In the genomic region with DNA sequence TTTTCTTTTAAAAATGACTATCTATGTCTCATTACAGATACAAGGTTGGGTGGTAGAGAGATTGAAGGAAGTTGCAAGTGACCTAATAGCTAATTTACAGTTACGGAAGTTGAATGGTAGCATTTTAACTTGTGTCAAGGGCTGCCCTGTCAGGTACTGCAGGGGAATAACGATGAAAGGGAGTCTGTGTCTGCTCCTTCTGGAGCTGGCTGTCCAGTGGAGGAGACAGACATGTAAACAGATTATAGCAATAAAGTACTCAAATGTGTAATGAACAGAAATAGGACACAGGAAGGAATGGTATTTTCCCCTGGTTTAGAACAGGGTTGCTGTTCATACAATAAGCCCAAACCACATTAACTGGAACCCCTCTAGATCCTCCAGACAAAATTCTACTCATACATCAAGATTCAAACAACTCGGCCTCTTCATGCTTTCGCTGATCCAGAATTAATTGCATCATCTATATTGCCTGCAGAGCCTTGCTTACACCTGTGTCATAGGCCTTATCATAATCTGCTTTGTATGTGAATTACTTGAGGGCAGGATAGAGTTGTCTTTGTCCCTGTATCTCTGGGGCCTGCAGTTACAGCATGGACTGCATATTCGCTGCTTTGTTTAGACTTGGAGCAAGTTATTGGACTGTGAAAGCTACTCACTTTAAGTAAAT, we compare ENCODE assay signal across 20 cellular contexts.
"Had no signal": no experiment of that assay in that cellular context is flagged by ENCODE, and none has a peak within 500 bp of the region (broad histone marks: within the 10 kb centered on the region; RNA-seq: fewer than 3 reads in every experiment).

No MANE protein-coding gene starts in this region.

- H3K9me3 Mint-ChIP-seq: activated CD8-positive, alpha-beta T cell treated with anti-CD3 and anti-CD28 coated beads for 36 hours; activated naive CD8-positive, alpha-beta T cell treated with anti-CD3 and anti-CD28 coated beads, Interleukin-2, amount 50 U/mL, for 24 hours; dendritic cell treated with granulocyte-macrophage colony-stimulating factor and Interleukin-4, amounts not matched to agents 40 ng/mL and 50 ng/mL, for 4 days; neural crest cell; stimulated activated naive B cell treated with anti-CD40 and anti-IgM and Interleukin-4, amounts not matched to agents 10 μg/mL and 1 μg/mL and 100 μg/mL, for 72 hours had no signal

- H3K4me3 ChIP-seq: left lung, lung, transverse colon, vagina had no signal

- H3K27me3 ChIP-seq: left lung, transverse colon, vagina had no signal

- H3K36me3 ChIP-seq: left lung, transverse colon, vagina had no signal

- H3K27me3 Mint-ChIP-seq: activated CD8-positive, alpha-beta memory T cell treated with anti-CD3 and anti-CD28 coated beads, Interleukin-2, amount 10 ng/mL, durations not matched to agents 7 days and 5 days; activated naive CD8-positive, alpha-beta T cell treated with anti-CD3 and anti-CD28 coated beads, Interleukin-2, amount 50 U/mL, for 24 hours; dendritic cell treated with granulocyte-macrophage colony-stimulating factor and Interleukin-4, amounts not matched to agents 40 ng/mL and 50 ng/mL, for 4 days; stimulated activated naive B cell treated with anti-CD40 and anti-IgM and Interleukin-4, amounts not matched to agents 10 μg/mL and 1 μg/mL and 100 μg/mL, for 72 hours had no signal

- H3K27ac ChIP-seq: left lung, transverse colon, vagina had no signal

- H3K36me3 Mint-ChIP-seq: activated CD8-positive, alpha-beta memory T cell treated with anti-CD3 and anti-CD28 coated beads, Interleukin-2, amount 10 ng/mL, durations not matched to agents 7 days and 5 days; naive thymus-derived CD4-positive, alpha-beta T cell; stimulated activated naive B cell treated with anti-CD40 and anti-IgM and Interleukin-4, amounts not matched to agents 10 μg/mL and 1 μg/mL and 100 μg/mL, for 72 hours had no signal

- H3K9me3 ChIP-seq: left lung, transverse colon, vagina had no signal

- H3K4me1 Mint-ChIP-seq: activated CD8-positive, alpha-beta memory T cell treated with anti-CD3 and anti-CD28 coated beads, Interleukin-2, amount 10 ng/mL, durations not matched to agents 7 days and 5 days; activated naive CD8-positive, alpha-beta T cell treated with anti-CD3 and anti-CD28 coated beads, Interleukin-2, amount 50 U/mL, for 24 hours; naive thymus-derived CD4-positive, alpha-beta T cell; stimulated activated naive B cell treated with anti-CD40 and anti-IgM and Interleukin-4, amounts not matched to agents 10 μg/mL and 1 μg/mL and 100 μg/mL, for 72 hours had no signal

- H3K27ac Mint-ChIP-seq: activated CD8-positive, alpha-beta memory T cell treated with anti-CD3 and anti-CD28 coated beads, Interleukin-2, amount 10 ng/mL, durations not matched to agents 7 days and 5 days; activated CD8-positive, alpha-beta T cell treated with anti-CD3 and anti-CD28 coated beads for 36 hours; activated naive CD8-positive, alpha-beta T cell treated with anti-CD3 and anti-CD28 coated beads, Interleukin-2, amount 50 U/mL, for 24 hours; dendritic cell treated with granulocyte-macrophage colony-stimulating factor and Interleukin-4, amounts not matched to agents 40 ng/mL and 50 ng/mL, for 4 days; naive thymus-derived CD4-positive, alpha-beta T cell; stimulated activated naive B cell treated with anti-CD40 and anti-IgM and Interleukin-4, amounts not matched to agents 10 μg/mL and 1 μg/mL and 100 μg/mL, for 72 hours had no signal

- H3K4me3 Mint-ChIP-seq: activated CD8-positive, alpha-beta memory T cell treated with anti-CD3 and anti-CD28 coated beads, Interleukin-2, amount 10 ng/mL, durations not matched to agents 7 days and 5 days; activated CD8-positive, alpha-beta T cell treated with anti-CD3 and anti-CD28 coated beads for 36 hours; activated naive CD8-positive, alpha-beta T cell treated with anti-CD3 and anti-CD28 coated beads, Interleukin-2, amount 50 U/mL, for 24 hours; dendritic cell treated with granulocyte-macrophage colony-stimulating factor and Interleukin-4, amounts not matched to agents 40 ng/mL and 50 ng/mL, for 4 days; naive thymus-derived CD4-positive, alpha-beta T cell; neural crest cell; stimulated activated naive B cell treated with anti-CD40 and anti-IgM and Interleukin-4, amounts not matched to agents 10 μg/mL and 1 μg/mL and 100 μg/mL, for 72 hours had no signal

- DNase-seq: activated CD4-positive, alpha-beta T cell treated with anti-CD3 and anti-CD28 coated beads for 4 hours; activated CD4-positive, CD25-positive, alpha-beta regulatory T cell; activated CD8-positive, alpha-beta memory T cell treated with anti-CD3 and anti-CD28 coated beads, Interleukin-2, amount 10 ng/mL, durations not matched to agents 7 days and 5 days; activated CD8-positive, alpha-beta T cell treated with anti-CD3 and anti-CD28 coated beads for 36 hours; activated gamma-delta T cell; activated naive CD4-positive, alpha-beta T cell treated with anti-CD3 and anti-CD28 coated beads, Interleukin-2, amount 50 U/mL, for 16 hours; activated naive CD8-positive, alpha-beta T cell treated with anti-CD3 and anti-CD28 coated beads, Interleukin-2, amount 50 U/mL, for 24 hours; activated T-cell treated with anti-CD3 and anti-CD28 coated beads for 4 hours; effector CD8-positive, alpha-beta T cell; foreskin melanocyte; left lung; naive thymus-derived CD4-positive, alpha-beta T cell; stimulated activated CD4-positive, alpha-beta T cell treated with anti-CD3 and anti-CD28 coated beads, Interleukin-2, amount 100 ng/mL, for 48 hours; stimulated activated CD8-positive, alpha-beta memory T cell treated with anti-CD3 and anti-CD28 coated beads, Interleukin-4, amount 100 ng/mL, for 48 hours; stimulated activated naive B cell treated with anti-CD40 and anti-IgM and Interleukin-4, amounts not matched to agents 10 μg/mL and 1 μg/mL and 100 μg/mL, for 72 hours; transverse colon had no signal

- H3K4me1 ChIP-seq: left lung, transverse colon had no signal
